In the genomic region with DNA sequence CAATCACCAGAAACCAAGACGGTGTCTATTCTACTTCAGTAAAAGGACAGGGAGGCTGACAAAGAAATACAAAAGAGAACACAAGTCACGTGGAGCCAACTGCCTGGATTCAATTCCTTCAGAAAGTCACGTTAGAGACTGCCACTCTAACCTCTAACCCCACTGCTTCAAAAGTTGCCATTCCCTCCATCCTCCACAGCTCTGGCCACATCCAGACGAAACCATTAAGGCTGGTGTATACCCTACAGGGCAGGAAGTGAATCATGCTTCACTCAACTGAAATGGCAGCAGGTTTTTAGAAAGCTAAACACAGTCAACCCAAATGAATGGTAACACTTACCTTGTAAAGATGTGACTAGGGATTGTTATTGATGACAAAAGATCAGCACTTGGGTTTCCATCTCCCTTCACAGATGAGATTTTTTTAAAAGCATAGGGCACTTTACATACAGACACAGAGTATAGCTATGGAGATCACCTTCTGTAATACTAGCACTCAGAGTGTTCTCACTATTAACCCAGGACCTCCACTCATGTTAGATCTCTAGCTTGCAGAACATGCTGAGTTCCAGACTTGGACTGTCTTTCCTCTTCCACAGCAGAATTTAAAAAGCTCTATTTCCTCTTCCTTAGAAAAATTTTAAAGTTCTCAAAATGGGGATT, we compare ENCODE assay signal across 10 cellular contexts. TPM values are rescaled to one million over a fixed set of nuclear protein-coding genes. Genes with fewer than 3 reads are reported as not detected.
DNase-seq lines count a peak whose midpoint lies in the region; ATAC-seq and TF ChIP-seq lines count a peak whose summit lies in the region.
"Had no signal": no experiment of that assay in that cellular context is flagged by ENCODE, and none has a peak within 500 bp of the region (broad histone marks: within the 10 kb centered on the region; RNA-seq: fewer than 3 reads in every experiment).

No MANE protein-coding gene starts in this region.

- H3K27ac ChIP-seq in suprapubic skin = no peak overlapping the region

- no peaks in the 10 kb centered on the region for H3K9me3 Mint-ChIP-seq in T-helper 2 cell treated with Interferon-gamma antibody and Interleukin-4, amounts not matched to agents 5 μg/mL and 100 μg/mL, for 36 hours

- H3K9me3 ChIP-seq in suprapubic skin = no peaks in the 10 kb centered on the region

- H3K27ac Mint-ChIP-seq in T-helper 2 cell treated with Interferon-gamma antibody and Interleukin-4, amounts not matched to agents 5 μg/mL and 100 μg/mL, for 36 hours = peak overlapping the region; percentile 85

- no peak for TF ChIP-seq EP300 in suprapubic skin (IDR thresholded peaks at IDR 0.05)

- H3K36me3 Mint-ChIP-seq in T-helper 2 cell treated with Interferon-gamma antibody and Interleukin-4, amounts not matched to agents 5 μg/mL and 100 μg/mL, for 36 hours (ENCODE audit: low read depth) = peaks cover 2% of the 10 kb centered on the region

- intact Hi-C loops in sciatic nerve (cut with DNase I) = no loop called here

- peak; percentile 36 for ATAC-seq in GM18511 (IDR thresholded peaks at IDR 0.05; ENCODE audit: unreplicated experiment)
- ATAC-seq in sciatic nerve = no peak
- ATAC-seq: HepG2 had no signal

- 74% methylated on average over 4 of the region's 4 CpGs for WGBS in suprapubic skin

- no peak overlapping the region for H3K4me3 ChIP-seq in suprapubic skin

- DNase-seq in HT1080 (ENCODE audit: low read depth) = peak; percentile 89
- peak; percentile 52 for DNase-seq in T-helper 2 cell treated with Interferon-gamma antibody and Interleukin-4, amounts not matched to agents 5 μg/mL and 100 μg/mL, for 36 hours (ENCODE audit: low spot score)
- DNase-seq in lung microvascular endothelial cell (ENCODE audit: low read depth in 2 of 2) = peak; percentile 31 to 65
- DNase-seq in suprapubic skin (ENCODE audit: low spot score in 2 of 2) = no peak
- DNase-seq in HT-29 (ENCODE audit: low spot score) = no peak
- DNase-seq in sciatic nerve (ENCODE audit: low spot score) = no peak
- DNase-seq in NCI-H1048 (lab: John Stamatoyannopoulos, UW) = no peak
- DNase-seq: activated CD4-positive, CD25-positive, alpha-beta regulatory T cell treated with anti-CD3 and anti-CD28 coated beads, Interleukin-2, amount 50 U/mL, for 72 hours had no signal

- H3K4me3 Mint-ChIP-seq in T-helper 2 cell treated with Interferon-gamma antibody and Interleukin-4, amounts not matched to agents 5 μg/mL and 100 μg/mL, for 36 hours = peak overlapping the region; percentile 32

- no peaks in the 10 kb centered on the region for H3K27me3 ChIP-seq in suprapubic skin

- H3K27me3 Mint-ChIP-seq in T-helper 2 cell treated with Interferon-gamma antibody and Interleukin-4, amounts not matched to agents 5 μg/mL and 100 μg/mL, for 36 hours (ENCODE audit: low read depth) = peaks cover 5% of the 10 kb centered on the region

- no peaks in the 10 kb centered on the region for H3K4me1 ChIP-seq in suprapubic skin

- no peak for TF ChIP-seq CTCF in suprapubic skin (IDR thresholded peaks at IDR 0.05)

- TF ChIP-seq POLR2A in suprapubic skin (IDR thresholded peaks at IDR 0.05) = no peak

- H3K4me1 Mint-ChIP-seq in T-helper 2 cell treated with Interferon-gamma antibody and Interleukin-4, amounts not matched to agents 5 μg/mL and 100 μg/mL, for 36 hours (ENCODE audit: low read depth) = peaks cover 37% of the 10 kb centered on the region

- no peaks in the 10 kb centered on the region for H3K36me3 ChIP-seq in suprapubic skin

RNA-seq across cellular contexts. Expression of a gene that starts 37.4 kb away (rescaled TPM):
- total RNA-seq in HT1080 (2014; rRNA removed; shearing (Covaris generic)) = 8.0 and 11.4 TPM in 2 replicates
- polyA plus RNA-seq in HT1080 (2015; cell fraction: cytosol; rRNA removed) = 8.8 and 11.5 TPM in 2 replicates
- 8.5 and 8.7 TPM in 2 replicates for polyA plus RNA-seq in HT1080 (2015; cell fraction: nucleus; rRNA removed)
- total RNA-seq in lung microvascular endothelial cell = 4.0 and 4.8 TPM in 2 replicates
- total RNA-seq in suprapubic skin = 10 to 100 TPM; 18.2 to 42.7 (median 28.6) TPM
- total RNA-seq in HT-29 (2014; rRNA removed; shearing (Covaris generic)) = 8.6 and 11.8 TPM in 2 replicates
- total RNA-seq in sciatic nerve = 11.0 TPM

Comparison
In these comparisons a context has a peak if more than half of its experiments do, and no peak if none do; other contexts are left out.
1. DNase-seq: peak in HT1080 (single experiment), T-helper 2 cell treated with Interferon-gamma antibody and Interleukin-4, amounts not matched to agents 5 μg/mL and 100 μg/mL, for 36 hours (single experiment) and lung microvascular endothelial cell (2 of 2); none in suprapubic skin (0 of 2), HT-29 (single experiment), sciatic nerve (single experiment) and NCI-H1048 (single experiment).